In the genomic region with DNA sequence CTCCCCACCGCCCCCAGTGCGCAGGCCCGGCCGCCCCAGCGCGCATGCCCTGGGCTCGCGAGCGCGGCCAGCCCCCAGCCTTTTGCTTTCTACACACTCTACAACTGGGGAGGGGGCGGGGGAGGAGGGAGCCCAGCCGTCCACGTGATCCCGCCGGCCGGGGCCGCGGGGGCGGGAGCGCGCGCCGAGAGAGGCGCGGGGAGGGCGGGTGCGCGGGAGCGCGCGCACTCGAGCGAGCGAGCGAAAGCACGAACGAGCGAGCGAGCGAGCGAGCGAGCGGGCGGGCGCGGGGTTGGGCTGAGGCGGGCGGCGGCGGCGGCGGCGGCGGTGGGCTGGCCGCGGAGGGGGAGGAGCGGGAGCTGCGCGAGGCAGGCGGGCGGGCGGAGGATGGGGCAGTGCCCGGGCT, we compare ENCODE assay signal across 8 cellular contexts. TPM values are rescaled to one million over a fixed set of nuclear protein-coding genes. Genes with fewer than 3 reads are reported as not detected.
DNase-seq lines count a peak whose midpoint lies in the region; ATAC-seq and TF ChIP-seq lines count a peak whose summit lies in the region.

A gene (plus strand): TSS at position 395 of the 406 bp plus-strand sequence. CDS start 1,179 bp downstream, outside the sequence.

- intact Hi-C loops in CD4-positive, alpha-beta memory T cell (cut with micrococcal nuclease), result no loop called here
- intact Hi-C loops in adrenal gland (cut with DNase I), result no loop called here

- H3K36me3 ChIP-seq in CD4-positive, alpha-beta memory T cell (ENCODE audit: insufficient read depth, low read length), result no peaks in the 10 kb centered on the region
- H3K36me3 ChIP-seq in HUES6 (ENCODE audit: control insufficient read depth, insufficient read depth, low read length), result no peaks in the 10 kb centered on the region
- H3K36me3 ChIP-seq in Peyer's patch, result no peaks in the 10 kb centered on the region
- no peaks in the 10 kb centered on the region for H3K36me3 ChIP-seq in adrenal gland (replicated peaks in 1 of 2)
- H3K36me3 ChIP-seq in cardiac muscle cell, result no peaks in the 10 kb centered on the region
- H3K36me3 ChIP-seq in upper lobe of left lung, result no peaks in the 10 kb centered on the region

- H3K4me1 ChIP-seq in CD4-positive, alpha-beta memory T cell (ENCODE audit: insufficient read depth, low read length), result peaks cover 9% of the 10 kb centered on the region
- H3K4me1 ChIP-seq in HUES6 (ENCODE audit: control insufficient read depth, insufficient read depth, low read length) (peaks cover 11% of the 10 kb centered on the region), Peyer's patch (peaks cover 0 to 28% (median 2%) of the 10 kb centered on the region in 4 donors), adrenal gland (replicated peaks in 1 of 2) (peaks cover 0 to 5% of the 10 kb centered on the region in 2 donors), cardiac muscle cell (ENCODE audit: low read depth) (peaks cover 16% of the 10 kb centered on the region), upper lobe of left lung (peaks cover 19 to 37% (median 21%) of the 10 kb centered on the region in 4 donors)

- peaks cover 0 to 3% (median 0%) of the 10 kb centered on the region in 8 donors for H3K9me3 Mint-ChIP-seq in CD4-positive, alpha-beta memory T cell

- H3K27me3 Mint-ChIP-seq in CD4-positive, alpha-beta memory T cell, result peaks cover 14 to 17% of the 10 kb centered on the region in 2 donors

- POLR2A ChIA-PET in CD4-positive, alpha-beta memory T cell (lab: Charles Lee; ENCODE audit: partially characterized antibody), result no interaction called here

- CTCF ChIA-PET in CD4-positive, alpha-beta memory T cell (lab: Charles Lee; ENCODE audit: partially characterized antibody), result no interaction called here

- 0 to 1% (median 1%) methylated on average over 4 to 52 of the region's 63 CpGs; no CpG with 5 or more reads in 1 of the 4 donors for WGBS in adrenal gland, 4 donors
- 0% methylated on average over 3 of the region's 63 CpGs; no CpG with 5 or more reads in 1 of the 2 donors for WGBS in upper lobe of left lung, 2 donors

- peaks cover 0 to 3% of the 10 kb centered on the region in 2 donors for H3K36me3 Mint-ChIP-seq in CD4-positive, alpha-beta memory T cell

- H3K4me1 Mint-ChIP-seq in CD4-positive, alpha-beta memory T cell, result peaks cover 6 to 10% (median 8%) of the 10 kb centered on the region in 4 donors

- H3K27ac ChIP-seq in CD4-positive, alpha-beta memory T cell (ENCODE audit: low read depth, low read length), result no peak within 1 kb of the TSS
- H3K27ac ChIP-seq in HUES6 (ENCODE audit: low read depth, low read length), result peak within 1 kb of the TSS; percentile 57; the same call in 1 of the 2 replicates
- H3K27ac ChIP-seq in Peyer's patch, result peak within 1 kb of the TSS; percentile 50 to 75 (median 70)
- peak within 1 kb of the TSS in 4 of 5 donors; percentile 59 to 91 (median 80) for H3K27ac ChIP-seq in adrenal gland
- H3K27ac ChIP-seq in cardiac muscle cell, result peak within 1 kb of the TSS; percentile 73
- peak within 1 kb of the TSS; percentile 76 to 85 (median 84) for H3K27ac ChIP-seq in upper lobe of left lung

- no peak for TF ChIP-seq EP300 in upper lobe of left lung (IDR thresholded peaks at IDR 0.05)

- TF ChIP-seq CTCF in GM20000 (IDR thresholded peaks at IDR 0.05; ENCODE audit: extremely low read depth, missing control alignments) (no peak), Peyer's patch (IDR thresholded peaks at IDR 0.05) (no peak), adrenal gland (IDR thresholded peaks at IDR 0.05) (no peak), cardiac muscle cell (IDR thresholded peaks at IDR 0.05; ENCODE audit: low read depth, low read length) (no peak), omental fat pad (IDR thresholded peaks at IDR 0.05) (no peak), upper lobe of left lung (IDR thresholded peaks at IDR 0.05) (no peak)

- H3K4me3 ChIP-seq in CD4-positive, alpha-beta memory T cell (ENCODE audit: low read length in 2 of 2), result no peak within 1 kb of the TSS
- H3K4me3 ChIP-seq in HUES6 (ENCODE audit: low read depth, low read length) (peak within 1 kb of the TSS; percentile 96), Peyer's patch (peak within 1 kb of the TSS; percentile 56 to 75 (median 64)), adrenal gland (peak within 1 kb of the TSS; percentile 12 to 96 (median 90)), cardiac muscle cell (peak within 1 kb of the TSS; percentile 91), upper lobe of left lung (peak within 1 kb of the TSS; percentile 64 to 82 (median 66))

- no peaks in the 10 kb centered on the region for H3K9me3 ChIP-seq in CD4-positive, alpha-beta memory T cell (ENCODE audit: control insufficient read depth in 1 of 2, low read length in 2 of 2)
- H3K9me3 ChIP-seq in HUES6 (ENCODE audit: control insufficient read depth, insufficient read depth, low read depth, low read length) (no peaks in the 10 kb centered on the region), Peyer's patch (no peaks in the 10 kb centered on the region), adrenal gland (replicated peaks in 1 of 3) (no peaks in the 10 kb centered on the region), cardiac muscle cell (ENCODE audit: low read depth) (no peaks in the 10 kb centered on the region), upper lobe of left lung (no peaks in the 10 kb centered on the region)

- H3K9ac ChIP-seq in HUES6 (ENCODE audit: low read length), result peak within 1 kb of the TSS; percentile 79

- peak; percentile 18 to 60 (median 41) for DNase-seq in CD4-positive, alpha-beta memory T cell
- DNase-seq in GM20000 (ENCODE audit: low spot score), result peak; percentile 97
- DNase-seq in Peyer's patch, result peak; percentile 68 to 86 (median 71)
- peak; percentile 89 to 93 (median 92) for DNase-seq in adrenal gland
- peak; percentile 96 for DNase-seq in cardiac muscle cell (ENCODE audit: low read depth in 1 of 2, low spot score in 1 of 2)
- peak; percentile 76 for DNase-seq in omental fat pad (ENCODE audit: low spot score)
- peak; percentile 87 to 97 for DNase-seq in upper lobe of left lung

- ATAC-seq in omental fat pad (ENCODE audit: low FRiP score) (peak; percentile 89), upper lobe of left lung (ENCODE audit: low FRiP score in 2 of 2) (peak; percentile 79 to 89)

- peak within 1 kb of the TSS in 6 of 7 donors; percentile 22 to 91 (median 60) for H3K27ac Mint-ChIP-seq in CD4-positive, alpha-beta memory T cell

- TF ChIP-seq POLR2A in Peyer's patch (IDR thresholded peaks at IDR 0.05) (no peak), adrenal gland (IDR thresholded peaks at IDR 0.05) (no peak), upper lobe of left lung (IDR thresholded peaks at IDR 0.05) (no peak)

- H3K27me3 ChIP-seq in CD4-positive, alpha-beta memory T cell (ENCODE audit: insufficient read depth, low read length), result peaks cover 16% of the 10 kb centered on the region
- H3K27me3 ChIP-seq in HUES6 (ENCODE audit: control insufficient read depth, insufficient read depth, low read length), result peaks cover 79% of the 10 kb centered on the region
- peaks cover 0 to 6% of the 10 kb centered on the region in 2 donors for H3K27me3 ChIP-seq in Peyer's patch
- H3K27me3 ChIP-seq in adrenal gland, result no peaks in the 10 kb centered on the region
- peaks cover 37% of the 10 kb centered on the region for H3K27me3 ChIP-seq in cardiac muscle cell
- no peaks in the 10 kb centered on the region for H3K27me3 ChIP-seq in upper lobe of left lung

- peak within 1 kb of the TSS; percentile 84 to 88 (median 86) for H3K4me3 Mint-ChIP-seq in CD4-positive, alpha-beta memory T cell

RNA-seq across cellular contexts. Expression of the gene that starts here (rescaled TPM):
- 10 to 100 TPM; 32.1 to 35.2 TPM for total RNA-seq in CD4-positive, alpha-beta memory T cell
- polyA plus RNA-seq in CD4-positive, alpha-beta memory T cell, result 10 to 100 TPM in 1 of 2 donors, 1 to 10 TPM in 1; 3.4 to 18.9 TPM
- total RNA-seq in Peyer's patch (10 to 100 TPM; 55.9 to 90.0 (median 72.6) TPM), adrenal gland (10 to 100 TPM; 10.6 to 28.4 (median 15.2) TPM), cardiac muscle cell (22.6 and 45.5 TPM in 2 replicates), omental fat pad (10 to 100 TPM; 13.2 to 27.0 (median 21.2) TPM), upper lobe of left lung (100 to 1,000 TPM in 1 of 6 donors, 10 to 100 TPM in 5; 38.9 to 151 (median 55.8) TPM)
- polyA plus RNA-seq in adrenal gland (10 to 100 TPM in 1 of 3 donors, 1 to 10 TPM in 2; 6.4 to 18.7 (median 8.3) TPM), cardiac muscle cell (41.0 and 50.1 TPM in 2 replicates)

Comparison
In these comparisons a context has a peak if more than half of its experiments do, and no peak if none do; other contexts are left out.
1. DNase-seq: peak in every context shown above with its lines; median percentile 97 in GM20000; 96 in cardiac muscle cell; 92 in adrenal gland; 92 in upper lobe of left lung; 76 in omental fat pad; 71 in Peyer's patch; 41 in CD4-positive, alpha-beta memory T cell.
2. H3K4me3 ChIP-seq: peak in HUES6 (single experiment), Peyer's patch (4 of 4), adrenal gland (4 of 4), cardiac muscle cell (single experiment) and upper lobe of left lung (4 of 4); none in CD4-positive, alpha-beta memory T cell (0 of 2).